Comparison of ENCODE assay signal across 18 cellular contexts in the genomic region with DNA sequence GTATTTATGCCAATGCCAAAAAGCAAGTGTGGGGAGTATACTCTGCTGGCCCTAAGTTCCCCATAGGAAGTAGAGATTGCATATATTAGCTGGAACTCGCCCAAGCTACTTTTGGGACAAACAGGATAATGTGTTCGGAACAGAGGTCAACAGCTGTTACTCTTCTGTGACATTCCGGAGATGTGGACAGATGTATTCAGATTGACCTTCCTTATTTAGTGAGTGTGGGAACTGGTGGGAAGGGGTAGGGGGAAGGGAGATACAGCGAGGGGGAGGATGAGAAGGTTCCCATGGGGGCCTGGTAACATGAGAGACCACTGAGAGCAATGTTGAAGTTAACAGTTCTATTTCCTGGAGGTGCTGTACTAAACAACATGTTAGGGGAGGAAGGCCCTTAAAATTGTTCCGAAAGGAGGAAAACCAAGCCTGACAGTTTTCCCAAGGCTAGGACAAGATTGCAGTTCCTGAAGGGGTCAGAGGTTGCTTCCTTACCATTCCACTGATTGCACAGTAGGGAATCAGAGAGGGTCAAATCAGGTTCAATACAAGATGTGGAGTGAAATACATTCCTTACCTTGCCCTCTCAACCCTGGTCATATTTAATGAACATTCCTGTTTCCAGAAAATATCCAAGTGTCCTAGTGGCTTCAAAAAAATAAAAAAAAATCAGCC. TPM values are rescaled to one million over a fixed set of nuclear protein-coding genes. Genes with fewer than 3 reads are reported as not detected.
A peak's percentile ranks its signal among the peaks of the same experiment; 100 is the strongest.
DNase-seq lines count a peak whose midpoint lies in the region; ATAC-seq and TF ChIP-seq lines count a peak whose summit lies in the region.
"Had no signal": no experiment of that assay in that cellular context is flagged by ENCODE, and none has a peak within 500 bp of the region (broad histone marks: within the 10 kb centered on the region; RNA-seq: fewer than 3 reads in every experiment).

No MANE protein-coding gene starts in this region.

- H4K5ac ChIP-seq in mesendoderm (ENCODE audit: low read length) = no peak overlapping the region

- no peak overlapping the region for H3K4me2 ChIP-seq in mesendoderm (ENCODE audit: low read length)

- H3K4ac ChIP-seq in mesendoderm (ENCODE audit: low read depth, low read length) = no peak overlapping the region

- peak; percentile 47 to 78 (median 68) for ATAC-seq in heart left ventricle
- ATAC-seq in GM18502 (IDR thresholded peaks at IDR 0.05; ENCODE audit: poor library complexity, unreplicated experiment) = no peak
- ATAC-seq in HG03342 (IDR thresholded peaks at IDR 0.05; ENCODE audit: unreplicated experiment) = no peak
- ATAC-seq: activated CD8-positive, alpha-beta T cell treated with anti-CD3 and anti-CD28 coated beads, Interleukin-2, amount 10 ng/mL, durations not matched to agents 7 days and 5 days; activated naive CD4-positive, alpha-beta T cell treated with anti-CD3 and anti-CD28 coated beads, Interleukin-2, amount 50 U/mL, for 72 hours; body of pancreas; WTC11 had no signal

- H2BK5ac ChIP-seq in mesendoderm (ENCODE audit: low read length) = no peak overlapping the region

- no peaks in the 10 kb centered on the region for H3K79me2 ChIP-seq in mesendoderm (ENCODE audit: control insufficient read depth, insufficient read depth, low read length)

- H3K9me3 ChIP-seq in SJCRH30 (replicated peaks) = no peaks in the 10 kb centered on the region
- H3K9me3 ChIP-seq in heart left ventricle = peaks cover 0 to under 1% (median 0%) of the 10 kb centered on the region in 12 donors
- H3K9me3 ChIP-seq in subcutaneous abdominal adipose tissue (ENCODE audit: control insufficient read depth in 5 of 5, low read length in 5 of 5) = no peaks in the 10 kb centered on the region
- H3K9me3 ChIP-seq in stomach = no peaks in the 10 kb centered on the region
- H3K9me3 ChIP-seq: body of pancreas had no signal

- H3K79me1 ChIP-seq in mesendoderm (ENCODE audit: low read length) = no peaks in the 10 kb centered on the region

- no peak overlapping the region for H4K8ac ChIP-seq in mesendoderm (ENCODE audit: low read depth, low read length)

- H3K18ac ChIP-seq in mesendoderm (ENCODE audit: low read length) = peak overlapping the region; percentile 41

- no peak overlapping the region for H3K4me3 ChIP-seq in SJCRH30
- no peak overlapping the region for H3K4me3 ChIP-seq in heart left ventricle
- H3K4me3 ChIP-seq in mesendoderm (ENCODE audit: low read length) = no peak overlapping the region
- H3K4me3 ChIP-seq in subcutaneous abdominal adipose tissue (ENCODE audit: low read depth in 1 of 5, low read length in 5 of 5) = peak overlapping the region in 1 of 5 donors; percentile 3
- H3K4me3 ChIP-seq in stomach = no peak overlapping the region
- H3K4me3 ChIP-seq: body of pancreas had no signal

- H3K36me3 ChIP-seq in SJCRH30 (no peaks in the 10 kb centered on the region), heart left ventricle (no peaks in the 10 kb centered on the region), mesendoderm (ENCODE audit: control insufficient read depth, insufficient read depth, low read length) (no peaks in the 10 kb centered on the region), subcutaneous abdominal adipose tissue (ENCODE audit: control insufficient read depth in 5 of 5, insufficient read depth in 5 of 5, low read length in 5 of 5) (no peaks in the 10 kb centered on the region), stomach (no peaks in the 10 kb centered on the region)

- no peak overlapping the region for H2AK5ac ChIP-seq in mesendoderm (ENCODE audit: low read length)

- H3K9ac ChIP-seq in mesendoderm (ENCODE audit: low read length) (no peak overlapping the region), subcutaneous abdominal adipose tissue (ENCODE audit: low read length in 5 of 5) (peak overlapping the region in 1 of 5 donors; percentile 13)

- WGBS in heart left ventricle, 4 donors = 32 to 55% (median 46%) methylated on average over 5 of the region's 5 CpGs
- WGBS in mesendoderm (ENCODE audit: extremely low coverage, insufficient coverage, low lambda C conversion rate) = no CpG with 5 or more reads among the region's 5 CpGs
- 68 to 75% (median 74%) methylated on average over 5 of the region's 5 CpGs for WGBS in stomach, 5 donors

- H2BK15ac ChIP-seq in mesendoderm (replicated peaks; ENCODE audit: low read depth) = no peak overlapping the region

- H3K23ac ChIP-seq in mesendoderm (ENCODE audit: low read length) = no peak overlapping the region

- H3K27ac ChIP-seq in SJCRH30 (peak overlapping the region; percentile 86), heart left ventricle (peak overlapping the region in 11 of 12 donors; percentile 29 to 85 (median 63)), mesendoderm (ENCODE audit: low read depth, low read length) (no peak overlapping the region), subcutaneous abdominal adipose tissue (ENCODE audit: low read depth, low read length) (peak overlapping the region; percentile 43), stomach (peak overlapping the region in 1 of 5 donors; percentile 5)
- H3K27ac ChIP-seq: body of pancreas had no signal

- H3K4me1 ChIP-seq in SJCRH30 (peaks cover 66% of the 10 kb centered on the region), heart left ventricle (peaks cover 0 to 74% (median 47%) of the 10 kb centered on the region in 12 donors), mesendoderm (ENCODE audit: control insufficient read depth, low read depth, low read length) (peaks cover 5% of the 10 kb centered on the region), subcutaneous abdominal adipose tissue (ENCODE audit: control insufficient read depth in 5 of 5, insufficient read depth in 5 of 5, low read length in 5 of 5) (peaks cover 4 to 51% (median 24%) of the 10 kb centered on the region in 5 donors), stomach (peaks cover 0 to 36% (median 12%) of the 10 kb centered on the region in 4 donors)
- H3K4me1 ChIP-seq: body of pancreas had no signal

- H3K56ac ChIP-seq in mesendoderm (ENCODE audit: low read length) = no peak overlapping the region

- TF ChIP-seq POLR2A in heart left ventricle (IDR thresholded peaks at IDR 0.05) = no peak
- no peak for TF ChIP-seq POLR2A in stomach (IDR thresholded peaks at IDR 0.05)

- TF ChIP-seq CTCF in heart left ventricle (IDR thresholded peaks at IDR 0.05) (no peak), stomach (IDR thresholded peaks at IDR 0.05) (no peak)

- no peak overlapping the region for H2BK120ac ChIP-seq in mesendoderm (ENCODE audit: low read depth, low read length)

- intact Hi-C loops in heart left ventricle (cut with DNase I) = no loop called here
- intact Hi-C loops in stomach (cut with DNase I; ENCODE audit: low total_unique reads) = no loop called here

- no peak for TF ChIP-seq EP300 in stomach (IDR thresholded peaks at IDR 0.05)

- no peaks in the 10 kb centered on the region for H3K27me3 ChIP-seq in SJCRH30
- no peaks in the 10 kb centered on the region for H3K27me3 ChIP-seq in heart left ventricle
- H3K27me3 ChIP-seq in mesendoderm (ENCODE audit: insufficient read depth, low read length, poor library complexity) = no peaks in the 10 kb centered on the region
- H3K27me3 ChIP-seq in subcutaneous abdominal adipose tissue (ENCODE audit: control insufficient read depth in 5 of 5, insufficient read depth in 4 of 5, low read length in 5 of 5) = no peaks in the 10 kb centered on the region
- H3K27me3 ChIP-seq in stomach = no peaks in the 10 kb centered on the region
- H3K27me3 ChIP-seq: body of pancreas had no signal

- peak; percentile 80 to 95 for DNase-seq in SJCRH30
- peak in 3 of 5 donors; percentile 39 to 57 (median 56) for DNase-seq in heart left ventricle
- DNase-seq in mesendoderm = no peak
- no peak for DNase-seq in stomach
- no peak for DNase-seq in amygdala (lab: John Stamatoyannopoulos, UW)
- DNase-seq: activated CD8-positive, alpha-beta T cell treated with anti-CD3 and anti-CD28 coated beads, Interleukin-2, amount 10 ng/mL, durations not matched to agents 7 days and 5 days; activated T-cell treated with anti-CD3 and anti-CD28 coated beads, Interleukin-2, amount 50 U/mL, for 48 hours; body of pancreas; cortex of kidney; NCI-H1436; posterior cingulate gyrus; stimulated activated naive CD4-positive, alpha-beta T cell treated with Interleukin-2 at 50 U/mL for 16 hours had no signal

RNA-seq across cellular contexts. Expression of gene CD28, which starts 14.3 kb away (rescaled TPM):
- total RNA-seq in SJCRH30 (2014; rRNA removed; shearing (Covaris generic)) = 0.18 and 0.24 TPM in 2 replicates
- total RNA-seq in heart left ventricle (10 to 100 TPM in 1 of 9 donors, 1 to 10 TPM in 3, under 1 TPM in 5; 0.16 to 11.2 (median 0.83) TPM), stomach (1 to 10 TPM in 2 of 5 donors, under 1 TPM in 1, not detected in 2; 0.29 to 4.4 (median 2.9) TPM)
- polyA plus RNA-seq in heart left ventricle (under 1 TPM; 0.08 to 0.21 TPM), stomach (under 1 TPM; 0.15 to 0.25 (median 0.23) TPM)
- polyA plus RNA-seq in mesendoderm (2013, experiment 1 of 2) = not detected
- not detected for polyA plus RNA-seq in mesendoderm (2013, experiment 2 of 2)
- total RNA-seq: epithelial cell of proximal tubule had no signal

Comparison
In these comparisons a context has a peak if more than half of its experiments do, and no peak if none do; other contexts are left out.
1. DNase-seq: peak in SJCRH30 (2 of 2) and heart left ventricle (3 of 5); none in mesendoderm (single experiment), stomach (single experiment) and amygdala (0 of 56).
2. ATAC-seq: peak in heart left ventricle (4 of 4); none in GM18502 (single experiment) and HG03342 (single experiment).